1 cellular context compared by ENCODE assay signal in genomic region chr19:1365964-1366695, GRCh38.
TF ChIP-seq lines count a peak whose summit lies in the region.

No MANE protein-coding gene starts in this region.

TF ChIP-seq in GM23338, 12 proteins besides CTCF, POLR2A, EP300 and RAD21 (continued from another document):
- TF ChIP-seq ZNF462 (CRISPR knock-in tag; IDR thresholded peaks at IDR 0.05) (no peak), POLR2AphosphoS5 (IDR thresholded peaks at IDR 0.05; ENCODE audit: low read depth) (no peak), NANOG (IDR thresholded peaks at IDR 0.05; ENCODE audit: borderline replicate concordance) (no peak)
